9 cellular contexts compared by ENCODE assay signal in genomic region chr20:40945754-40946451, GRCh38.
A peak's percentile ranks its signal among the peaks of the same experiment; 100 is the strongest.
DNase-seq lines count a peak whose midpoint lies in the region; ATAC-seq and TF ChIP-seq lines count a peak whose summit lies in the region.
"Had no signal": no experiment of that assay in that cellular context is flagged by ENCODE, and none has a peak within 500 bp of the region (broad histone marks: within the 10 kb centered on the region; RNA-seq: fewer than 3 reads in every experiment).

No MANE protein-coding gene starts in this region.

- no peaks in the 10 kb centered on the region for H3K9me3 ChIP-seq in thoracic aorta

- peak; percentile 38 for DNase-seq in activated naive CD4-positive, alpha-beta T cell treated with anti-CD3 and anti-CD28 coated beads for 36 hours
- DNase-seq in activated naive CD4-positive, alpha-beta T cell treated with Interleukin-2 at 50 U/mL for 16 hours, result no peak
- DNase-seq in NCI-H187 treated with DMSO at 0.1 percent for 48 hours (lab: John Stamatoyannopoulos, UW) (peak; percentile 2), iris pigment epithelial cell (ENCODE audit: low read depth) (peak; percentile 69), thoracic aorta (ENCODE audit: low spot score) (no peak), NCI-H1436 (lab: John Stamatoyannopoulos, UW) (no peak)
- DNase-seq: activated naive CD8-positive, alpha-beta T cell treated with anti-CD3 and anti-CD28 coated beads, Interleukin-2, amount 10 ng/mL, durations not matched to agents 7 days and 5 days had no signal

- no peaks in the 10 kb centered on the region for H3K4me1 ChIP-seq in thoracic aorta (ENCODE audit: control insufficient read depth in 1 of 2, low read depth in 2 of 2)

- H3K4me1 Mint-ChIP-seq in activated naive CD4-positive, alpha-beta T cell treated with anti-CD3 and anti-CD28 coated beads for 36 hours (ENCODE audit: low read depth), result no peaks in the 10 kb centered on the region
- peaks cover 18% of the 10 kb centered on the region for H3K4me1 Mint-ChIP-seq in brain

- H3K27me3 Mint-ChIP-seq in activated naive CD4-positive, alpha-beta T cell treated with anti-CD3 and anti-CD28 coated beads for 36 hours (ENCODE audit: low read depth), result peaks cover 2% of the 10 kb centered on the region
- no peaks in the 10 kb centered on the region for H3K27me3 Mint-ChIP-seq in brain

- no peak overlapping the region for H3K4me3 Mint-ChIP-seq in activated naive CD4-positive, alpha-beta T cell treated with anti-CD3 and anti-CD28 coated beads for 36 hours
- H3K4me3 Mint-ChIP-seq in brain, result peak overlapping the region in 3 of 5 experiments; percentile 38 to 62 (median 47)
- H3K4me3 Mint-ChIP-seq: activated naive CD8-positive, alpha-beta T cell treated with anti-CD3 and anti-CD28 coated beads, Interleukin-2, amount 10 ng/mL, durations not matched to agents 7 days and 5 days had no signal

- intact Hi-C loops in activated naive CD4-positive, alpha-beta T cell treated with anti-CD3 and anti-CD28 coated beads for 36 hours (cut with micrococcal nuclease), result loop anchor here (5.0 kb wide), 2 partner anchors 149 to 204 kb away; no protein-coding TSS in a partner anchor

- no peak overlapping the region for H3K4me3 ChIP-seq in thoracic aorta

- no peaks in the 10 kb centered on the region for H3K27me3 ChIP-seq in thoracic aorta (replicated peaks; ENCODE audit: insufficient read depth)

- no peaks in the 10 kb centered on the region for H3K9me3 Mint-ChIP-seq in activated naive CD4-positive, alpha-beta T cell treated with anti-CD3 and anti-CD28 coated beads for 36 hours
- no peaks in the 10 kb centered on the region for H3K9me3 Mint-ChIP-seq in brain
- H3K9me3 Mint-ChIP-seq: activated naive CD8-positive, alpha-beta T cell treated with anti-CD3 and anti-CD28 coated beads, Interleukin-2, amount 10 ng/mL, durations not matched to agents 7 days and 5 days had no signal

- H3K27ac Mint-ChIP-seq in activated naive CD4-positive, alpha-beta T cell treated with anti-CD3 and anti-CD28 coated beads for 36 hours, result no peak overlapping the region
- H3K27ac Mint-ChIP-seq in brain, result peak overlapping the region in 1 of 5 experiments; percentile 70
- H3K27ac Mint-ChIP-seq: activated naive CD8-positive, alpha-beta T cell treated with anti-CD3 and anti-CD28 coated beads, Interleukin-2, amount 10 ng/mL, durations not matched to agents 7 days and 5 days had no signal

- TF ChIP-seq CTCF in brain (conservative IDR thresholded peaks at IDR 0.05) (peak; percentile 79 to 82), thoracic aorta (IDR thresholded peaks at IDR 0.05) (peak; percentile 54)

- ATAC-seq in thoracic aorta (ENCODE audit: insufficient number of reproducible peaks, low FRiP score, low read depth) (no peak), GM21619 (IDR thresholded peaks at IDR 0.05; ENCODE audit: unreplicated experiment) (no peak)

- H3K27ac ChIP-seq in thoracic aorta, result no peak overlapping the region

- no peaks in the 10 kb centered on the region for H3K36me3 ChIP-seq in thoracic aorta

- CTCF ChIA-PET in activated naive CD4-positive, alpha-beta T cell treated with anti-CD3 and anti-CD28 coated beads for 36 hours (lab: Charles Lee), result interaction anchor here (0.6 kb wide), 1 partner anchor 46 kb away, joined by 3 read pairs; no protein-coding TSS in a partner anchor

- no peaks in the 10 kb centered on the region for H3K36me3 Mint-ChIP-seq in activated naive CD4-positive, alpha-beta T cell treated with anti-CD3 and anti-CD28 coated beads for 36 hours (ENCODE audit: low read depth)
- no peaks in the 10 kb centered on the region for H3K36me3 Mint-ChIP-seq in brain
- H3K36me3 Mint-ChIP-seq: activated naive CD8-positive, alpha-beta T cell treated with anti-CD3 and anti-CD28 coated beads, Interleukin-2, amount 10 ng/mL, durations not matched to agents 7 days and 5 days had no signal

Comparison
In these comparisons a context has a peak if more than half of its experiments do, and no peak if none do; other contexts are left out.
1. DNase-seq: peak in activated naive CD4-positive, alpha-beta T cell treated with anti-CD3 and anti-CD28 coated beads for 36 hours (single experiment), NCI-H187 treated with DMSO at 0.1 percent for 48 hours (single experiment) and iris pigment epithelial cell (single experiment); none in activated naive CD4-positive, alpha-beta T cell treated with Interleukin-2 at 50 U/mL for 16 hours (single experiment), thoracic aorta (single experiment) and NCI-H1436 (single experiment).